ENCODE assay signal across 12 cellular contexts in the genomic region with DNA sequence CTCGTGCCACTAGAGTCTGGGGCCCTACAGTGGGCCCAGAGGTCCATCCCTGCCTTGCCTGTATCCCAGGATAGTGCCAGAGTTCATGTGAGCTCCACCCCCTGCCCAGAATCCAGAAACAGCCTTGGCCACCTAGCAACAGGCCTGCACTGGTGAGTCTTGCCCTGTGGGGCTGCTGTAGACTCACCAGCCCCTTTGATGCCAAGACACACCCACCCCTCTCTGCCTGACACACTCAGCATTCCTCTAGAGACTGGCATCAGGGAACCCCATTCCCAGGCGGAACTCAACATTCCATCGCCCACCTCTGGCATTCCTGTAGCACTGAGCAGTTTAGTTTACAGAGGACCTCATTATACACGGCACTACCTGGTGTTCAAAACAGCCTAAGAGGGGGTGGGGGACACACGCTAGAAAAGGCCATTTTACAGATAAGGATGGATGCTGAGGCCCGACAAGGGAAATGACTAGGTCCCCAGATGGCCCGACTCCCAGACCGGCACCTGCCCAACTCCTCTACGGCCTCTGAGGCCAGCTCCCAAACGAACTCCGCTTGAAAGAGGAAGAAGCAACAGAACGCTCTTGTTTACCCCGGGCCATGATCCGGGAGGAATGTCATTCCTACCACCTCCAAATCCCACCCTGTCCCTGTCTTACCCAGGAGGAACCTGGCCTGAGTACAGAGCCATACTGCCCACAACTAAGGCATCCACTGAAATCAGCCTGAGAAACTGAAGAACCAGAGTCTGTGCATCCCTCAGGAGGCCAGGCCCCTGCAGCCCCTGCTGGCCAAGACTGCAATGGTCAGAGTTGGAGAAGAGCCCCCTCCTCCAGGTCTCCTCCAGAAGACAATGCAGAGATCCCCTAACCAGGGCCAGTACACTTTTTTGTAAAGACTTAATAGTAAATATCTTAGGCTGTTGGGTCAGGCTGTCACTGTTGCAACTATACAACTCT.
A peak's percentile ranks its signal among the peaks of the same experiment; 100 is the strongest.
DNase-seq lines count a peak whose midpoint lies in the region; ATAC-seq, FAIRE-seq and TF ChIP-seq lines count a peak whose summit lies in the region.
"Had no signal": no experiment of that assay in that cellular context is flagged by ENCODE, and none has a peak within 500 bp of the region (broad histone marks: within the 10 kb centered on the region; RNA-seq: fewer than 3 reads in every experiment).

No MANE protein-coding gene starts in this region.

- TF ChIP-seq CTCF in SK-N-SH (IDR thresholded peaks at IDR 0.05) (no peak; the same call in 1 of the 2 replicates), coronary artery (IDR thresholded peaks at IDR 0.05) (no peak)

- DNase-seq in SK-N-SH (no peak), coronary artery (ENCODE audit: low spot score) (no peak), mesenchymal stem cell (no peak), urothelium cell line (ENCODE audit: low spot score) (peak; percentile 65), NCI-H2107 (lab: John Stamatoyannopoulos, UW) (no peak)
- no peak for DNase-seq in activated naive CD4-positive, alpha-beta T cell treated with anti-CD3 and anti-CD28 coated beads, Interleukin-2, amount 10 ng/mL, durations not matched to agents 7 days and 5 days
- DNase-seq in T-helper 2 cell treated with Interferon-gamma antibody and Interleukin-4, amounts not matched to agents 5 μg/mL and 100 μg/mL, for 36 hours (ENCODE audit: low spot score), result no peak
- DNase-seq: foreskin fibroblast, GDM1 had no signal

- no peak overlapping the region for H2AK5ac ChIP-seq in mesenchymal stem cell (ENCODE audit: low read length, severe bottlenecking)

- peaks cover 2% of the 10 kb centered on the region for H3K79me1 ChIP-seq in mesenchymal stem cell (replicated peaks; ENCODE audit: low read length, poor library complexity, severe bottlenecking)

- no peak overlapping the region for H2BK120ac ChIP-seq in mesenchymal stem cell (ENCODE audit: low read depth, low read length)

- H3F3A ChIP-seq in SK-N-SH (replicated peaks; ENCODE audit: insufficient read depth), result peaks cover 3% of the 10 kb centered on the region

- H4K8ac ChIP-seq in mesenchymal stem cell (ENCODE audit: low read length), result no peak overlapping the region

- H3K23ac ChIP-seq in mesenchymal stem cell (ENCODE audit: low read length in 2 of 2), result no peak overlapping the region

- H3K27ac ChIP-seq in SK-N-SH (ENCODE audit: low read depth in 2 of 2, low read length in 1 of 2), result no peak overlapping the region; a peak in 2 of 4 replicates
- peak overlapping the region; percentile 35 to 90 for H3K27ac ChIP-seq in coronary artery
- no peak overlapping the region for H3K27ac ChIP-seq in mesenchymal stem cell (ENCODE audit: low read length, poor library complexity, severe bottlenecking)
- H3K27ac ChIP-seq: 22Rv1 had no signal

- no peak overlapping the region for H3K4me3 Mint-ChIP-seq in activated naive CD4-positive, alpha-beta T cell treated with anti-CD3 and anti-CD28 coated beads, Interleukin-2, amount 10 ng/mL, durations not matched to agents 7 days and 5 days
- H3K4me3 Mint-ChIP-seq in T-helper 2 cell treated with Interferon-gamma antibody and Interleukin-4, amounts not matched to agents 5 μg/mL and 100 μg/mL, for 36 hours, result no peak overlapping the region
- H3K4me3 Mint-ChIP-seq: T-helper 1 cell treated with Interleukin-12 subunit alpha and Interleukin-12 subunit beta and Interleukin-4 antibody, amounts not matched to agents 30 μg/mL and 1 μg/mL, for 36 hours had no signal

- no peak overlapping the region for H3K14ac ChIP-seq in mesenchymal stem cell (ENCODE audit: low read length in 2 of 2)

- H3K9me2 ChIP-seq in SK-N-SH, result no peaks in the 10 kb centered on the region

- POLR2A ChIA-PET in SK-N-SH (lab: Yijun Ruan, JAX), result no interaction called here

- H2BK12ac ChIP-seq in mesenchymal stem cell (ENCODE audit: low read length in 2 of 2), result no peak overlapping the region

- peaks cover 14% of the 10 kb centered on the region for H3K27me3 Mint-ChIP-seq in activated naive CD4-positive, alpha-beta T cell treated with anti-CD3 and anti-CD28 coated beads, Interleukin-2, amount 10 ng/mL, durations not matched to agents 7 days and 5 days
- H3K27me3 Mint-ChIP-seq in T-helper 2 cell treated with Interferon-gamma antibody and Interleukin-4, amounts not matched to agents 5 μg/mL and 100 μg/mL, for 36 hours (ENCODE audit: low read depth), result no peaks in the 10 kb centered on the region

- H3K4ac ChIP-seq in mesenchymal stem cell (ENCODE audit: low read depth in 1 of 2, low read length in 2 of 2), result no peak overlapping the region

- peak; percentile 53 for ATAC-seq in SK-N-SH treated with all-trans-retinoic acid at 6 μM for 48 hours

- CTCF ChIA-PET in SK-N-SH (lab: Yijun Ruan, JAX), result interaction anchor here (0.7 to 1.8 kb wide), 5 partner anchors 16 to 167 kb away, joined by 3 to 8 read pairs (median 4); no protein-coding TSS in a partner anchor
- CTCF ChIA-PET in activated naive CD4-positive, alpha-beta T cell treated with anti-CD3 and anti-CD28 coated beads, Interleukin-2, amount 10 ng/mL, durations not matched to agents 7 days and 5 days (lab: Charles Lee), result no interaction called here

- H3K9ac ChIP-seq in SK-N-SH (no peak overlapping the region), mesenchymal stem cell (ENCODE audit: low read length) (peak overlapping the region; percentile 7)

- H3K27me3 ChIP-seq in SK-N-SH (ENCODE audit: insufficient read depth) (no peaks in the 10 kb centered on the region), mesenchymal stem cell (ENCODE audit: control insufficient read depth in 1 of 2, insufficient read depth in 1 of 2, low read length in 2 of 2) (no peaks in the 10 kb centered on the region)

- no peak for FAIRE-seq in urothelium cell line (lab: Jason Lieb, UNC)

- H3K36me3 ChIP-seq in SK-N-SH (replicated peaks in 1 of 2; ENCODE audit: control insufficient read depth in 1 of 2, insufficient read depth in 2 of 2, low read length in 1 of 2) (peaks cover 19 to 41% of the 10 kb centered on the region in 2 experiments), mesenchymal stem cell (ENCODE audit: control insufficient read depth in 1 of 2, insufficient read depth in 2 of 2, low read depth in 1 of 2, low read length in 2 of 2) (peaks cover 71 to 85% of the 10 kb centered on the region in 2 experiments)

- WGBS in SK-N-SH (ENCODE audit: low lambda C conversion rate), result 91% methylated on average over 5 of the region's 14 CpGs
- WGBS in mesenchymal stem cell, result 86% methylated on average over 14 of the region's 14 CpGs

- H3K79me2 ChIP-seq in SK-N-SH (ENCODE audit: insufficient read depth), result no peaks in the 10 kb centered on the region

- no peak overlapping the region for H3K27ac Mint-ChIP-seq in activated naive CD4-positive, alpha-beta T cell treated with anti-CD3 and anti-CD28 coated beads, Interleukin-2, amount 10 ng/mL, durations not matched to agents 7 days and 5 days
- H3K27ac Mint-ChIP-seq in T-helper 2 cell treated with Interferon-gamma antibody and Interleukin-4, amounts not matched to agents 5 μg/mL and 100 μg/mL, for 36 hours, result no peak overlapping the region
- H3K27ac Mint-ChIP-seq: T-helper 1 cell treated with Interleukin-12 subunit alpha and Interleukin-12 subunit beta and Interleukin-4 antibody, amounts not matched to agents 30 μg/mL and 1 μg/mL, for 36 hours had no signal

- no peaks in the 10 kb centered on the region for H3K9me3 Mint-ChIP-seq in activated naive CD4-positive, alpha-beta T cell treated with anti-CD3 and anti-CD28 coated beads, Interleukin-2, amount 10 ng/mL, durations not matched to agents 7 days and 5 days
- no peaks in the 10 kb centered on the region for H3K9me3 Mint-ChIP-seq in T-helper 2 cell treated with Interferon-gamma antibody and Interleukin-4, amounts not matched to agents 5 μg/mL and 100 μg/mL, for 36 hours
- H3K9me3 Mint-ChIP-seq: T-helper 1 cell treated with Interleukin-12 subunit alpha and Interleukin-12 subunit beta and Interleukin-4 antibody, amounts not matched to agents 30 μg/mL and 1 μg/mL, for 36 hours had no signal

- no peak overlapping the region for H3K18ac ChIP-seq in mesenchymal stem cell (ENCODE audit: low read depth in 1 of 2, low read length in 2 of 2)

- H3K36me3 Mint-ChIP-seq in activated naive CD4-positive, alpha-beta T cell treated with anti-CD3 and anti-CD28 coated beads, Interleukin-2, amount 10 ng/mL, durations not matched to agents 7 days and 5 days, result no peaks in the 10 kb centered on the region
- H3K36me3 Mint-ChIP-seq in T-helper 2 cell treated with Interferon-gamma antibody and Interleukin-4, amounts not matched to agents 5 μg/mL and 100 μg/mL, for 36 hours (ENCODE audit: low read depth), result no peaks in the 10 kb centered on the region

- no peak for TF ChIP-seq RAD21 in SK-N-SH (IDR thresholded peaks at IDR 0.05; ENCODE audit: low read length)

- H3K9me3 ChIP-seq in SK-N-SH, result no peaks in the 10 kb centered on the region
- H3K9me3 ChIP-seq in mesenchymal stem cell (ENCODE audit: control insufficient read depth, low read length), result no peaks in the 10 kb centered on the region

- H3K4me2 ChIP-seq in SK-N-SH (no peak overlapping the region), mesenchymal stem cell (ENCODE audit: low read length, poor library complexity, severe bottlenecking) (no peak overlapping the region)

- H4K91ac ChIP-seq in mesenchymal stem cell (ENCODE audit: low read length), result no peak overlapping the region

- H3K4me1 ChIP-seq in SK-N-SH (ENCODE audit: control insufficient read depth in 1 of 2, insufficient read depth in 2 of 2, low read depth in 1 of 2, low read length in 1 of 2) (no peaks in the 10 kb centered on the region; a peak in 1 of 4 replicates), mesenchymal stem cell (ENCODE audit: control insufficient read depth, insufficient read depth, low read depth, low read length) (peaks cover 7% of the 10 kb centered on the region)

- H3K4me1 Mint-ChIP-seq in activated naive CD4-positive, alpha-beta T cell treated with anti-CD3 and anti-CD28 coated beads, Interleukin-2, amount 10 ng/mL, durations not matched to agents 7 days and 5 days, result no peaks in the 10 kb centered on the region
- no peaks in the 10 kb centered on the region for H3K4me1 Mint-ChIP-seq in T-helper 2 cell treated with Interferon-gamma antibody and Interleukin-4, amounts not matched to agents 5 μg/mL and 100 μg/mL, for 36 hours (ENCODE audit: low read depth)

- H2BK5ac ChIP-seq in mesenchymal stem cell (ENCODE audit: low read depth, low read length, poor library complexity, severe bottlenecking), result no peak overlapping the region

- H4K20me1 ChIP-seq in SK-N-SH (ENCODE audit: insufficient read depth), result peaks cover 23% of the 10 kb centered on the region; the same call in 1 of the 2 replicates

- no peak overlapping the region for H3K4me3 ChIP-seq in SK-N-SH (ENCODE audit: low read depth in 2 of 2, low read length in 1 of 2)
- H3K4me3 ChIP-seq in coronary artery, result no peak overlapping the region
- no peak overlapping the region for H3K4me3 ChIP-seq in mesenchymal stem cell (ENCODE audit: insufficient read depth in 1 of 2, low read depth in 1 of 2, low read length in 2 of 2)

- no peak overlapping the region for H2AFZ ChIP-seq in SK-N-SH (ENCODE audit: low read depth)
- H2AFZ ChIP-seq in mesenchymal stem cell (ENCODE audit: low read depth, low read length), result no peak overlapping the region

- H2BK15ac ChIP-seq in mesenchymal stem cell (ENCODE audit: low read depth, poor library complexity, severe bottlenecking), result no peak overlapping the region

- TF ChIP-seq EP300 in SK-N-SH (IDR thresholded peaks at IDR 0.05; ENCODE audit: borderline replicate concordance in 1 of 2, low read depth in 1 of 2, low read length in 1 of 2), result no peak

TF ChIP-seq in SK-N-SH, 30 proteins besides CTCF, POLR2A, EP300 and RAD21 (continues in another document):
- no peak for TF ChIP-seq SMC3 (IDR thresholded peaks at IDR 0.05; ENCODE audit: low read depth, low read length)

Comparison
In these comparisons a context has a peak if more than half of its experiments do, and no peak if none do; other contexts are left out.
1. H3K27ac ChIP-seq: peak in coronary artery (2 of 2); none in SK-N-SH (0 of 2) and mesenchymal stem cell (single experiment).